Comparison of ENCODE assay signal across 8 cellular contexts in the genomic region with DNA sequence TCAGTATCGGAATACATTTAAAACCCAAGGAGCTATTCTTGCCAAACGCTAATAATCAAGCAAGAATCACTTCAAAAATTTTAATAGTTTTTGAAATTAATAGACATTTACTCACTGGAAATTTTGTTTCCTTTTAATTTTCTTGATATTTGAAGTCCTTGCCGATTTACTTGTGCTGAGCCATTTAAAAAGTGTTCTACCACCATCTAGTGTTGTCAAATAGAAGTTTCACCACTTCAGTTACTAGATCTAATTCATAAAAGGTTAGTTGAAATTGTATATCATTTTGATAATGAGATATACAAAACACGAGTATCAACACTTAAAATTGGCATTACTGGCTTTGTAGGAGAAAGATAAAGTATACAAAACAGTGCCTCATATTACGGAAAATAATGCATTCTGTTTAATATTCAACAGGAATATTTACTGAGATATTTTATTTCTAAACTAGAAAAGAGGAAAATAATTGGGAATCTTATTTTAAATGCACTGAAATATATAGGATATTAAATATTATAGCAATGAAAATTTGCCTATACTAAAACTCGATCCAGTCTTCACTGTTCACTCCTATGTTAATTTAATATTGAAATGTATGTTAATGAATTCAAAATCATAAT.
DNase-seq lines count a peak whose midpoint lies in the region; ATAC-seq and TF ChIP-seq lines count a peak whose summit lies in the region.

No MANE protein-coding gene starts in this region.

- H4K20me1 ChIP-seq in OCI-LY1 (ENCODE audit: insufficient read depth, low read length): no peaks in the 10 kb centered on the region

- TF ChIP-seq CTCF in OCI-LY1 (IDR thresholded peaks at IDR 0.05; ENCODE audit: low read length): peak; percentile 47
- peak; percentile 16 to 32 (median 23) for TF ChIP-seq CTCF in esophagus muscularis mucosa (IDR thresholded peaks at IDR 0.05)
- TF ChIP-seq CTCF in esophagus squamous epithelium (IDR thresholded peaks at IDR 0.05): peak in 1 of 6 experiments; percentile 10

- H3K4me1 ChIP-seq in OCI-LY1 (ENCODE audit: insufficient read depth, low read length, severe bottlenecking) (no peaks in the 10 kb centered on the region), esophagus muscularis mucosa (no peaks in the 10 kb centered on the region), esophagus squamous epithelium (no peaks in the 10 kb centered on the region)

- no peaks in the 10 kb centered on the region for H3K27me3 ChIP-seq in OCI-LY1 (ENCODE audit: insufficient read depth, low read length)
- no peaks in the 10 kb centered on the region for H3K27me3 ChIP-seq in esophagus muscularis mucosa
- no peaks in the 10 kb centered on the region for H3K27me3 ChIP-seq in esophagus squamous epithelium

- H3K79me2 ChIP-seq in OCI-LY1 (ENCODE audit: insufficient read depth, low read length): no peaks in the 10 kb centered on the region

- TF ChIP-seq POLR2A in esophagus muscularis mucosa (IDR thresholded peaks at IDR 0.05; ENCODE audit: low read depth) (no peak), esophagus squamous epithelium (IDR thresholded peaks at IDR 0.05) (no peak)

- no peak overlapping the region for H3K9ac ChIP-seq in OCI-LY1 (ENCODE audit: low read length)

- 42% methylated on average over 6 of the region's 6 CpGs for WGBS in esophagus muscularis mucosa
- 43 to 44% methylated on average over 6 of the region's 6 CpGs for WGBS in esophagus squamous epithelium, 2 donors

- no peak overlapping the region for H2AFZ ChIP-seq in OCI-LY1 (ENCODE audit: low read length)

- no peaks in the 10 kb centered on the region for H3K9me2 ChIP-seq in OCI-LY1 (ENCODE audit: low read depth, low read length)

- DNase-seq in NCI-H2196 (lab: John Stamatoyannopoulos, UW; ENCODE audit: unreplicated experiment): peak; percentile 10
- no peak for DNase-seq in NCI-H2196 treated with DMSO at 0.1 percent for 48 hours (lab: John Stamatoyannopoulos, UW; ENCODE audit: unreplicated experiment)
- no peak for DNase-seq in esophagus muscularis mucosa (ENCODE audit: extremely low spot score)
- DNase-seq in smooth muscle cell of the brain vasculature (ENCODE audit: low read depth, low spot score): peak; percentile 23
- no peak for DNase-seq in esophagus squamous epithelium (lab: John Stamatoyannopoulos, UW)
- DNase-seq in activated CD4-positive, CD25-positive, alpha-beta regulatory T cell treated with anti-CD3 and anti-CD28 coated beads, Interleukin-2, amount 50 U/mL, for 72 hours: no peak

- H3K4me2 ChIP-seq in OCI-LY1 (ENCODE audit: low read length): no peak overlapping the region

- H3F3A ChIP-seq in OCI-LY1 (ENCODE audit: insufficient read depth, low read length): no peaks in the 10 kb centered on the region

- intact Hi-C loops in esophagus muscularis mucosa (cut with DNase I): no loop called here
- intact Hi-C loops in esophagus squamous epithelium (cut with DNase I): no loop called here

- H3K27ac ChIP-seq in OCI-LY1 (ENCODE audit: low read depth, low read length, poor library complexity, severe bottlenecking) (no peak overlapping the region), esophagus muscularis mucosa (replicated peaks in 1 of 4) (no peak overlapping the region), esophagus squamous epithelium (no peak overlapping the region)

- no peak overlapping the region for H3K4me3 ChIP-seq in OCI-LY1 (ENCODE audit: low read depth, low read length, poor library complexity, severe bottlenecking)
- no peak overlapping the region for H3K4me3 ChIP-seq in esophagus muscularis mucosa
- no peak overlapping the region for H3K4me3 ChIP-seq in esophagus squamous epithelium

- H3K9me3 ChIP-seq in OCI-LY1 (ENCODE audit: low read length): no peaks in the 10 kb centered on the region
- no peaks in the 10 kb centered on the region for H3K9me3 ChIP-seq in esophagus muscularis mucosa
- H3K9me3 ChIP-seq in esophagus squamous epithelium: no peaks in the 10 kb centered on the region

- no peak for TF ChIP-seq EP300 in esophagus muscularis mucosa (IDR thresholded peaks at IDR 0.05)

- ATAC-seq in HG03025 (IDR thresholded peaks at IDR 0.05; ENCODE audit: low FRiP score, unreplicated experiment): no peak

- H3K36me3 ChIP-seq in OCI-LY1 (ENCODE audit: insufficient read depth, low read length) (no peaks in the 10 kb centered on the region), esophagus muscularis mucosa (no peaks in the 10 kb centered on the region), esophagus squamous epithelium (no peaks in the 10 kb centered on the region)

Comparison
In these comparisons a context has a peak if more than half of its experiments do, and no peak if none do; other contexts are left out.
1. DNase-seq: peak in NCI-H2196 (single experiment) and smooth muscle cell of the brain vasculature (single experiment); none in NCI-H2196 treated with DMSO at 0.1 percent for 48 hours (single experiment), esophagus muscularis mucosa (single experiment), esophagus squamous epithelium (single experiment) and activated CD4-positive, CD25-positive, alpha-beta regulatory T cell treated with anti-CD3 and anti-CD28 coated beads, Interleukin-2, amount 50 U/mL, for 72 hours (single experiment).